14 cellular contexts compared by ENCODE assay signal in genomic region chr1:17521946-17522612, GRCh38. TPM values are rescaled to one million over a fixed set of nuclear protein-coding genes. Genes with fewer than 3 reads are reported as not detected.
DNase-seq lines count a peak whose midpoint lies in the region; ATAC-seq, FAIRE-seq and TF ChIP-seq lines count a peak whose summit lies in the region.
"Had no signal": no experiment of that assay in that cellular context is flagged by ENCODE, and none has a peak within 500 bp of the region (broad histone marks: within the 10 kb centered on the region; RNA-seq: fewer than 3 reads in every experiment).

No MANE protein-coding gene starts in this region.

- H2BK12ac ChIP-seq in H1 (ENCODE audit: low read depth, low read length), result peak overlapping the region; percentile 91; the same call in 1 of the 2 replicates

- CTCF ChIA-PET in HEK293 (lab: Yijun Ruan, JAX), result interaction anchor here (1.3 to 1.6 kb wide), 3 partner anchors 10 to 84 kb away, joined by 3 to 11 read pairs (median 8); no protein-coding TSS in a partner anchor
- CTCF ChIA-PET in H1 (lab: Charles Lee; ENCODE audit: partially characterized antibody), result interaction anchor here (1.3 to 29.1 kb wide), 4 partner anchors 16 to 108 kb away, joined by 4 to 1640 read pairs (median 32); partner anchors contain the start of gene ARHGEF10L

- H3K4ac ChIP-seq in H1 (replicated peaks; ENCODE audit: insufficient read length, low read depth, low read length), result peak overlapping the region; percentile 11

- no peak overlapping the region for H2AK5ac ChIP-seq in H1 (ENCODE audit: low read depth, low read length)

- H3K9me3 Mint-ChIP-seq in glutamatergic neuron (ENCODE audit: unreplicated experiment), result no peaks in the 10 kb centered on the region
- H3K9me3 Mint-ChIP-seq: CD4-positive, alpha-beta T cell had no signal

- no peak overlapping the region for H3K4me3 Mint-ChIP-seq in glutamatergic neuron (ENCODE audit: unreplicated experiment)
- H3K4me3 Mint-ChIP-seq: B cell; CD4-positive, alpha-beta T cell had no signal

- no peak overlapping the region; the same call in 1 of the 2 replicates for H3K18ac ChIP-seq in H1 (ENCODE audit: extremely low read depth, low read length)

- POLR2A ChIA-PET in HEK293 (lab: Yijun Ruan, JAX), result interaction anchor here (0.5 to 0.7 kb wide), 2 partner anchors 21 to 1565 kb away, joined by 3 to 4 read pairs; no protein-coding TSS in a partner anchor
- POLR2A ChIA-PET in H1 (lab: Charles Lee; ENCODE audit: partially characterized antibody), result interaction anchor here (0.9 to 7.5 kb wide), 6 partner anchors 9 to 37 kb away, joined by 3 to 49 read pairs (median 10); partner anchors contain the start of gene ARHGEF10L

- no peak overlapping the region for H3K14ac ChIP-seq in H1 (ENCODE audit: insufficient read length)

- no peak overlapping the region for H4K8ac ChIP-seq in H1 (ENCODE audit: extremely low read depth, insufficient read depth, low read length)

- no peak overlapping the region for H3K23ac ChIP-seq in H1 (ENCODE audit: insufficient read length)

- no peaks in the 10 kb centered on the region for H4K20me1 ChIP-seq in H1 (replicated peaks in 1 of 2; ENCODE audit: control insufficient read depth in 1 of 2, insufficient read depth in 2 of 2, low read length in 2 of 2)

- H3K4me1 Mint-ChIP-seq in glutamatergic neuron (ENCODE audit: low read depth, unreplicated experiment), result no peaks in the 10 kb centered on the region
- H3K4me1 Mint-ChIP-seq: B cell had no signal

- H2BK20ac ChIP-seq in H1 (ENCODE audit: low read length), result peak overlapping the region; percentile 37

- H3K27me3 Mint-ChIP-seq in glutamatergic neuron (ENCODE audit: unreplicated experiment), result no peaks in the 10 kb centered on the region

- WGBS in H1 (ENCODE audit: extremely low coverage in 1 of 2, insufficient coverage in 1 of 2, insufficient read length in 1 of 2, insufficient replicate concordance in 2 of 2, low coverage in 1 of 2, low lambda C conversion rate in 2 of 2, missing lambda C conversion rate in 1 of 2), 2 experiments, result 70% methylated on average over 19 of the region's 19 CpGs; no CpG with 5 or more reads in 1 of the 2 experiments

- H3K27ac Mint-ChIP-seq in glutamatergic neuron (ENCODE audit: unreplicated experiment), result no peak overlapping the region
- H3K27ac Mint-ChIP-seq: B cell; CD4-positive, alpha-beta T cell had no signal

- TF ChIP-seq CTCF in HEK293 (tag by site-specific recombination; IDR thresholded peaks at IDR 0.05), result no peak
- TF ChIP-seq CTCF in H1 (IDR thresholded peaks at IDR 0.05; ENCODE audit: control extremely low read depth in 1 of 3, insufficient read depth in 1 of 3, low read depth in 1 of 3, low read length in 3 of 3), result no peak
- TF ChIP-seq CTCF in glutamatergic neuron (IDR thresholded peaks at IDR 0.05; ENCODE audit: partially characterized antibody, unreplicated experiment), result no peak

- H3K9ac ChIP-seq in H1 (replicated peaks in 1 of 4; ENCODE audit: extremely low read depth in 1 of 4, low read depth in 3 of 4, low read length in 3 of 4) (no peak overlapping the region), mucosa of rectum (ENCODE audit: low read depth in 1 of 2, low read length in 2 of 2) (peak overlapping the region; percentile 32 to 53)
- H3K9ac ChIP-seq: KMS-11 had no signal

- H3K27me3 ChIP-seq in H1 (replicated peaks in 1 of 4; ENCODE audit: control insufficient read depth in 3 of 4, extremely low read depth in 1 of 4, insufficient read depth in 3 of 4, low read length in 3 of 4) (no peaks in the 10 kb centered on the region), mucosa of rectum (ENCODE audit: control insufficient read depth in 2 of 2, insufficient read depth in 2 of 2, low read length in 2 of 2) (peaks cover 0 to 3% of the 10 kb centered on the region in 2 donors)
- H3K27me3 ChIP-seq: SJSA1 had no signal

- H3K4me1 ChIP-seq in HEK293 (ENCODE audit: control insufficient read depth, insufficient read depth, low read length), result no peaks in the 10 kb centered on the region
- H3K4me1 ChIP-seq in H1 (replicated peaks in 1 of 4; ENCODE audit: control insufficient read depth in 3 of 4, insufficient read depth in 4 of 4, low read length in 3 of 4), result peaks cover 6 to 25% (median 16%) of the 10 kb centered on the region in 4 experiments
- H3K4me1 ChIP-seq in mucosa of rectum (ENCODE audit: control insufficient read depth in 2 of 2, insufficient read depth in 2 of 2, low read length in 2 of 2), result peaks cover 21 to 40% of the 10 kb centered on the region in 2 donors
- H3K4me1 ChIP-seq: SJSA1 had no signal

- no peak overlapping the region for H3K27ac ChIP-seq in HEK293 (ENCODE audit: extremely low read depth, low read depth, low read length)
- no peak overlapping the region for H3K27ac ChIP-seq in H1 (ENCODE audit: low read depth, low read length)
- H3K27ac ChIP-seq in mucosa of rectum (ENCODE audit: low read depth in 2 of 2, low read length in 2 of 2), result peak overlapping the region; percentile 24 to 71
- H3K27ac ChIP-seq: KMS-11, PC-9, SJSA1 had no signal

- H3K4me3 ChIP-seq in HEK293 (ENCODE audit: low read depth, low read length), result no peak overlapping the region
- no peak overlapping the region for H3K4me3 ChIP-seq in H1 (ENCODE audit: extremely low read depth in 1 of 4, insufficient read depth in 2 of 4, low read depth in 3 of 4, low read length in 4 of 4)
- no peak overlapping the region for H3K4me3 ChIP-seq in mucosa of rectum (ENCODE audit: low read length in 2 of 2)
- H3K4me3 ChIP-seq: PC-9, SJSA1 had no signal

- TF ChIP-seq EP300 in H1 (IDR thresholded peaks at IDR 0.05; ENCODE audit: borderline replicate concordance in 1 of 2, low read depth in 2 of 2, low read length in 2 of 2), result no peak

- no peak overlapping the region for H2AFZ ChIP-seq in H1 (ENCODE audit: low read length)
- H2AFZ ChIP-seq: PC-9 had no signal

- peak overlapping the region; percentile 28 for H4K91ac ChIP-seq in H1 (replicated peaks; ENCODE audit: insufficient read length, low read length)

- H2BK120ac ChIP-seq in H1 (replicated peaks; ENCODE audit: low read depth, low read length), result peak overlapping the region; percentile 84

- no peak for TF ChIP-seq RAD21 in H1 (IDR thresholded peaks at IDR 0.05 in 1 of 2, conservative IDR thresholded peaks at IDR 0.05 in 1 of 2; ENCODE audit: low read depth in 2 of 2, low read length in 2 of 2)

- H3K9me3 ChIP-seq in HEK293 (ENCODE audit: control insufficient read depth, insufficient read depth, low read depth, low read length) (no peaks in the 10 kb centered on the region), H1 (ENCODE audit: insufficient read depth in 2 of 2, low read depth in 1 of 2, low read length in 1 of 2) (no peaks in the 10 kb centered on the region), mucosa of rectum (ENCODE audit: control insufficient read depth in 2 of 2, low read length in 2 of 2) (no peaks in the 10 kb centered on the region)
- H3K9me3 ChIP-seq: SJSA1 had no signal

- H2BK15ac ChIP-seq in H1 (ENCODE audit: low read length), result 0 out of 2 replicates have a peak overlapping the region, but pooled peaks have one; percentile 48

- H3K36me3 Mint-ChIP-seq in glutamatergic neuron (ENCODE audit: unreplicated experiment), result no peaks in the 10 kb centered on the region

- no peaks in the 10 kb centered on the region for H3K79me2 ChIP-seq in H1 (ENCODE audit: control insufficient read depth in 1 of 2, insufficient read depth in 2 of 2, low read length in 2 of 2)

- peak overlapping the region; percentile 79; the same call in 1 of the 2 replicates for H2BK5ac ChIP-seq in H1 (ENCODE audit: low read depth, low read length)

- no peak overlapping the region for H3K4me2 ChIP-seq in H1 (ENCODE audit: insufficient read depth in 1 of 2, low read depth in 2 of 2, low read length in 2 of 2)
- H3K4me2 ChIP-seq: KMS-11, PC-9 had no signal

- ATAC-seq in HG03520 (IDR thresholded peaks at IDR 0.05; ENCODE audit: unreplicated experiment), result no peak

- FAIRE-seq in H1 (lab: Jason Lieb, UNC), result no peak

- no peak overlapping the region for H3K56ac ChIP-seq in H1 (replicated peaks; ENCODE audit: insufficient read length, low read depth, low read length)

- TF ChIP-seq POLR2A in H1 (IDR thresholded peaks at IDR 0.05; ENCODE audit: control extremely low read depth in 1 of 2, low read depth in 2 of 2, low read length in 2 of 2), result no peak

- H3K23me2 ChIP-seq in H1 (ENCODE audit: low read depth, low read length), result no peaks in the 10 kb centered on the region; the same call in none of the 2 replicates

- H3K36me3 ChIP-seq in HEK293 (ENCODE audit: control insufficient read depth in 2 of 2, insufficient read depth in 1 of 2, low read length in 2 of 2) (no peaks in the 10 kb centered on the region), H1 (ENCODE audit: control insufficient read depth in 2 of 4, insufficient read depth in 4 of 4, low read length in 3 of 4) (no peaks in the 10 kb centered on the region), mucosa of rectum (ENCODE audit: control insufficient read depth in 2 of 2, insufficient read depth in 2 of 2, low read length in 2 of 2) (no peaks in the 10 kb centered on the region)
- H3K36me3 ChIP-seq: SJSA1 had no signal

- DNase-seq in H1 (ENCODE audit: low read depth in 1 of 2, low spot score in 2 of 2) (peak in 1 of 2 experiments; percentile 67), ureter (ENCODE audit: low spot score) (peak; percentile 76), glutamatergic neuron (no peak), NCI-H1694 (lab: John Stamatoyannopoulos, UW) (no peak)
- DNase-seq: CD4-positive, alpha-beta T cell; NCI-H1092; NCI-H524; PC-9 had no signal

- no peaks in the 10 kb centered on the region for H3K79me1 ChIP-seq in H1 (ENCODE audit: low read depth, low read length)

- no peak overlapping the region for H4K5ac ChIP-seq in H1 (ENCODE audit: insufficient read length, low read depth, low read length)

TF ChIP-seq in HEK293, 187 proteins besides CTCF, POLR2A, EP300 and RAD21 (continues in another document):
- TF ChIP-seq ZFP3 (tag by site-specific recombination; IDR thresholded peaks at IDR 0.05; ENCODE audit: low read depth), result no peak
- TF ChIP-seq ZNF23 (tag by site-specific recombination; IDR thresholded peaks at IDR 0.05; ENCODE audit: borderline replicate concordance), result no peak

RNA-seq across cellular contexts. Expression of gene ARHGEF10L, which starts 17.4 kb away (rescaled TPM):
- 38.0 and 39.6 TPM in 2 replicates for total RNA-seq in H1 (2021; fragmentation: NEBNext Ultra II Directional; extraction: Animal tissue kit (Norgen Biotek cat#: 25700))
- 33.6 and 55.3 TPM in 2 replicates for polyA plus RNA-seq in H1 (2011; rRNA removed)
- polyA plus RNA-seq in H1 (2011; cell fraction: cytosol; rRNA removed), result 43.2 TPM
- 171 TPM for polyA plus RNA-seq in H1 (2011; cell fraction: nucleus; rRNA removed)
- 23.6 to 37.7 TPM (median 33.8 TPM) in 4 replicates for polyA plus RNA-seq in H1 (2012, experiment 1 of 2)
- polyA plus RNA-seq in H1 (2012, experiment 2 of 2), result 27.2 TPM
- polyA plus RNA-seq in H1 (2013, experiment 1 of 2), result 17.0 TPM
- polyA plus RNA-seq in H1 (2013, experiment 2 of 2), result 16.9 TPM
- 46.7 and 47.4 TPM in 2 replicates for polyA minus RNA-seq in H1 (2011; rRNA and poly(A)+ RNA removed)
- polyA minus RNA-seq in H1 (2011; cell fraction: cytosol; rRNA and poly(A)+ RNA removed), result 33.8 TPM
- polyA minus RNA-seq in H1 (2011; cell fraction: nucleus; rRNA and poly(A)+ RNA removed), result 74.8 TPM
- total RNA-seq in ureter, result 166 TPM
- total RNA-seq in glutamatergic neuron (ENCODE audit: unreplicated experiment), result 89.8 TPM

Comparison
In these comparisons a context has a peak if more than half of its experiments do, and no peak if none do; other contexts are left out.
1. H3K27ac ChIP-seq: peak in mucosa of rectum (2 of 2); none in HEK293 (single experiment) and H1 (single experiment).
2. H3K9ac ChIP-seq: peak in mucosa of rectum (2 of 2); none in H1 (0 of 4).